15 cellular contexts compared by ENCODE assay signal in genomic region chr20:17545127-17545526, GRCh38. TPM values are rescaled to one million over a fixed set of nuclear protein-coding genes. Genes with fewer than 3 reads are reported as not detected.
DNase-seq lines count a peak whose midpoint lies in the region; ATAC-seq and TF ChIP-seq lines count a peak whose summit lies in the region.
"Had no signal": no experiment of that assay in that cellular context is flagged by ENCODE, and none has a peak within 500 bp of the region (broad histone marks: within the 10 kb centered on the region; RNA-seq: fewer than 3 reads in every experiment).

No MANE protein-coding gene starts in this region.

- CTCF ChIA-PET in IMR-90 (lab: Yijun Ruan, JAX) = no interaction called here

- H2AK5ac ChIP-seq in IMR-90 (ENCODE audit: low read depth, low read length) = 0 out of 2 replicates have a peak overlapping the region, but pooled peaks have one; percentile 35

- no peak for TF ChIP-seq CTCF in IMR-90 (conservative IDR thresholded peaks at IDR 0.05; ENCODE audit: low read depth, low read length)
- TF ChIP-seq CTCF in chondrocyte (IDR thresholded peaks at IDR 0.05) = no peak
- TF ChIP-seq CTCF in nephron (IDR thresholded peaks at IDR 0.05; ENCODE audit: unreplicated experiment in 3 of 3) = no peak

- TF ChIP-seq RAD21 in IMR-90 (IDR thresholded peaks at IDR 0.05; ENCODE audit: low read length) = no peak

- H2BK15ac ChIP-seq in IMR-90 (ENCODE audit: low read depth, low read length) = no peak overlapping the region

- H4K91ac ChIP-seq in IMR-90 (ENCODE audit: insufficient read depth, low read depth, low read length) = no peak overlapping the region

- no TSS peak for BruUV-seq in IMR-90 (replicated peaks; lab: Mats Ljungman, UMichigan)

- H3K23ac ChIP-seq in IMR-90 (ENCODE audit: low read depth, low read length) = no peak overlapping the region

- no peak overlapping the region for H3K4me3 Mint-ChIP-seq in chondrocyte (ENCODE audit: unreplicated experiment)
- no peak overlapping the region for H3K4me3 Mint-ChIP-seq in nephron

- POLR2A ChIA-PET in IMR-90 (lab: Charles Lee; ENCODE audit: unreplicated experiment) = no interaction called here

- peaks cover 10% of the 10 kb centered on the region for H3K9me1 ChIP-seq in IMR-90 (ENCODE audit: insufficient read depth, low read length)

- H3K9me3 ChIP-seq in IMR-90 (ENCODE audit: control insufficient read depth, insufficient read depth, low read length) (no peaks in the 10 kb centered on the region), stomach smooth muscle (ENCODE audit: control insufficient read depth in 2 of 2, low read length in 2 of 2) (no peaks in the 10 kb centered on the region)

- H3K9ac ChIP-seq in IMR-90 (ENCODE audit: low read depth, low read length) = no peak overlapping the region
- no peak overlapping the region for H3K9ac ChIP-seq in stomach smooth muscle (ENCODE audit: low read length in 2 of 2)

- no peak overlapping the region for H2AK9ac ChIP-seq in IMR-90 (replicated peaks; ENCODE audit: low read depth, low read length, poor library complexity)

- H3K56ac ChIP-seq in IMR-90 (ENCODE audit: extremely low read depth, insufficient read depth, low read length) = no peak overlapping the region

- H3K4me1 Mint-ChIP-seq in chondrocyte (ENCODE audit: low read depth) = peaks cover 64% of the 10 kb centered on the region
- H3K4me1 Mint-ChIP-seq in nephron = peaks cover 28% of the 10 kb centered on the region

- H2BK120ac ChIP-seq in IMR-90 (ENCODE audit: low read depth, low read length) = no peak overlapping the region

- H3K4me3 ChIP-seq in IMR-90 (ENCODE audit: insufficient read depth, low read depth, low read length) = no peak overlapping the region
- H3K4me3 ChIP-seq in stomach smooth muscle (ENCODE audit: low read length in 2 of 2) = no peak overlapping the region

- H3K36me3 Mint-ChIP-seq in chondrocyte (ENCODE audit: low read depth) (no peaks in the 10 kb centered on the region), nephron (ENCODE audit: low read depth) (no peaks in the 10 kb centered on the region)

- H3K27ac ChIP-seq in IMR-90 (ENCODE audit: insufficient read depth, low read length) (no peak overlapping the region), stomach smooth muscle (ENCODE audit: low read length) (peak overlapping the region; percentile 33)
- H3K27ac ChIP-seq: C4-2B had no signal

- H3K4ac ChIP-seq in IMR-90 (ENCODE audit: low read depth, low read length) = no peak overlapping the region

- H3K27me3 ChIP-seq in IMR-90 (ENCODE audit: control insufficient read depth, insufficient read depth, low read length) (peaks cover 4% of the 10 kb centered on the region), stomach smooth muscle (ENCODE audit: control insufficient read depth in 1 of 2, insufficient read depth in 2 of 2, low read length in 2 of 2) (no peaks in the 10 kb centered on the region)

- H3K4me2 ChIP-seq in IMR-90 (ENCODE audit: low read depth, low read length) = no peak overlapping the region

- in situ Hi-C loops in IMR-90 (cut with MboI; ENCODE audit: low sequenced_read_pairs) = no loop called here

- no CpG with 5 or more reads among the region's 4 CpGs for WGBS in IMR-90 (ENCODE audit: extremely low coverage in 2 of 2, insufficient read length in 1 of 2), 2 experiments

- H2BK5ac ChIP-seq in IMR-90 (ENCODE audit: low read depth, low read length, poor library complexity, severe bottlenecking) = no peak overlapping the region

- H3K27me3 Mint-ChIP-seq in chondrocyte (ENCODE audit: low read depth) (no peaks in the 10 kb centered on the region), nephron (ENCODE audit: low read depth) (peaks cover 4% of the 10 kb centered on the region)

- no peak overlapping the region for H2AFZ ChIP-seq in IMR-90 (replicated peaks; ENCODE audit: low read length, poor library complexity)

- dilution Hi-C loops in IMR-90 (cut with HindIII; ENCODE audit: low sequenced_read_pairs, unreplicated experiment) = no loop called here

- intact Hi-C loops in IMR-90 (cut with micrococcal nuclease) = no loop called here

- no peak overlapping the region for H3K14ac ChIP-seq in IMR-90 (replicated peaks; ENCODE audit: low read depth, low read length)

- peak overlapping the region; percentile 78 for H3K27ac Mint-ChIP-seq in chondrocyte (ENCODE audit: unreplicated experiment)
- peak overlapping the region; percentile 73 to 92 (median 90) for H3K27ac Mint-ChIP-seq in nephron

- H3K79me1 ChIP-seq in IMR-90 (ENCODE audit: low read depth in 1 of 2, low read length in 2 of 2) = 0 out of 4 replicates have a peak, but pooled peaks cover 0 to 5% of the 10 kb centered on the region in 2 experiments

- no peak overlapping the region for H2BK20ac ChIP-seq in IMR-90 (ENCODE audit: low read depth, low read length)

- no peaks in the 10 kb centered on the region for H3K9me3 Mint-ChIP-seq in chondrocyte (ENCODE audit: low read depth)
- no peaks in the 10 kb centered on the region for H3K9me3 Mint-ChIP-seq in nephron

- no peaks in the 10 kb centered on the region for H3K36me3 ChIP-seq in IMR-90 (ENCODE audit: control insufficient read depth, insufficient read depth, low read length)
- H3K36me3 ChIP-seq in stomach smooth muscle (ENCODE audit: control insufficient read depth in 2 of 2, insufficient read depth in 2 of 2, low read length in 2 of 2) = no peaks in the 10 kb centered on the region

- H4K8ac ChIP-seq in IMR-90 (ENCODE audit: low read depth in 2 of 2, low read length in 2 of 2) = no peak overlapping the region

- peaks cover 7% of the 10 kb centered on the region for H3K4me1 ChIP-seq in IMR-90 (ENCODE audit: control insufficient read depth, insufficient read depth, low read length)
- H3K4me1 ChIP-seq in stomach smooth muscle (ENCODE audit: control insufficient read depth, insufficient read depth, low read length) = peaks cover 39% of the 10 kb centered on the region

- DNase-seq in IMR-90 (no peak), chondrocyte (ENCODE audit: low spot score) (no peak), DMS79 (lab: John Stamatoyannopoulos, UW) (no peak), GM03348 (ENCODE audit: low spot score) (no peak)
- DNase-seq: KBM-7, NCI-H1417 treated with DMSO at 0.1 percent for 48 hours, NCI-H1930, NCI-H748 treated with DMSO at 0.1 percent for 48 hours, OCI-M1, RPMI8226 had no signal

- ATAC-seq in IMR-90 (ENCODE audit: low read depth) = no peak
- no peak for ATAC-seq in GM18870 (IDR thresholded peaks at IDR 0.05; ENCODE audit: unreplicated experiment)
- ATAC-seq in HG03045 (IDR thresholded peaks at IDR 0.05; ENCODE audit: unreplicated experiment) = no peak

- no peak overlapping the region for H4K5ac ChIP-seq in IMR-90 (ENCODE audit: low read depth, low read length)

- no peak for TF ChIP-seq POLR2A in IMR-90 (IDR thresholded peaks at IDR 0.05; ENCODE audit: low read depth, low read length)

- H4K20me1 ChIP-seq in IMR-90 (ENCODE audit: insufficient read depth, low read length) = peaks cover 7% of the 10 kb centered on the region; the same call in 1 of the 2 replicates

- H3K18ac ChIP-seq in IMR-90 (ENCODE audit: low read depth, low read length) = no peak overlapping the region; the same call in 1 of the 2 replicates

TF ChIP-seq in IMR-90, 13 proteins besides CTCF, POLR2A, EP300 and RAD21:
- TF ChIP-seq CHD1 (IDR thresholded peaks at IDR 0.05; ENCODE audit: low read depth, low read length) = no peak
- no peak for TF ChIP-seq MAZ (IDR thresholded peaks at IDR 0.05; ENCODE audit: borderline replicate concordance, low read depth, low read length)
- no peak for TF ChIP-seq FOS (IDR thresholded peaks at IDR 0.05; ENCODE audit: low read depth, low read length)
- no peak for TF ChIP-seq BHLHE40 (IDR thresholded peaks at IDR 0.05; ENCODE audit: low read depth, low read length)
- no peak for TF ChIP-seq RFX5 (IDR thresholded peaks at IDR 0.05; ENCODE audit: low read depth, low read length)
- TF ChIP-seq CEBPB (IDR thresholded peaks at IDR 0.05; ENCODE audit: low read depth, low read length) = no peak

RNA-seq across cellular contexts. Expression of gene BFSP1, which starts 13.9 kb away (rescaled TPM):
- total RNA-seq in IMR-90 (2012; rRNA removed) (1.9 and 2.0 TPM in 2 replicates), chondrocyte (9.6 to 14.4 TPM (median 11.7 TPM) in 3 replicates)
- 0.85 and 1.1 TPM in 2 replicates for polyA plus RNA-seq in IMR-90 (2012; rRNA removed)
- 0.78 and 1.1 TPM in 2 replicates for polyA plus RNA-seq in IMR-90 (2012; cell fraction: cytosol; rRNA removed)
- 0.57 and 1.1 TPM in 2 replicates for polyA plus RNA-seq in IMR-90 (2012; cell fraction: nucleus; rRNA removed; ENCODE audit: low replicate concordance)

RNA-seq across cellular contexts. Expression of gene DSTN, which starts 24.7 kb away (rescaled TPM):
- 221 and 383 TPM in 2 replicates for total RNA-seq in IMR-90 (2012; rRNA removed)
- polyA plus RNA-seq in IMR-90 (2012; rRNA removed) = 258 and 269 TPM in 2 replicates
- polyA plus RNA-seq in IMR-90 (2012; cell fraction: cytosol; rRNA removed) = 105 and 120 TPM in 2 replicates
- 20.5 and 87.7 TPM in 2 replicates for polyA plus RNA-seq in IMR-90 (2012; cell fraction: nucleus; rRNA removed; ENCODE audit: low replicate concordance)
- total RNA-seq in chondrocyte = 878 to 1,290 TPM (median 1,265 TPM) in 3 replicates
